ENCODE assay signal across 13 cellular contexts in genomic region chr5:100828756-100829342, GRCh38.
DNase-seq lines count a peak whose midpoint lies in the region; ATAC-seq and TF ChIP-seq lines count a peak whose summit lies in the region.
"Had no signal": no experiment of that assay in that cellular context is flagged by ENCODE, and none has a peak within 500 bp of the region (broad histone marks: within the 10 kb centered on the region; RNA-seq: fewer than 3 reads in every experiment).

No MANE protein-coding gene starts in this region.

- H3K4me3 ChIP-seq in PC-3 (ENCODE audit: low read length) = no peak overlapping the region
- H3K4me3 ChIP-seq in spleen = no peak overlapping the region
- H3K4me3 ChIP-seq in SJCRH30 = no peak overlapping the region
- H3K4me3 ChIP-seq: coronary artery had no signal

- CTCF ChIA-PET in activated CD8-positive, alpha-beta T cell treated with anti-CD3 and anti-CD28 coated beads for 36 hours (lab: Charles Lee) = interaction anchor here (1.1 to 2.2 kb wide), 4 partner anchors 9 to 72 kb away, joined by 3 to 11 read pairs (median 6); no protein-coding TSS in a partner anchor
- CTCF ChIA-PET in activated CD8-positive, alpha-beta T cell treated with anti-CD3 and anti-CD28 coated beads, Interleukin-2, amount 10 ng/mL, durations not matched to agents 7 days and 5 days (lab: Charles Lee) = interaction anchor here (0.9 to 3.9 kb wide), 4 partner anchors 8 to 72 kb away, joined by 3 to 16 read pairs (median 4); no protein-coding TSS in a partner anchor
- CTCF ChIA-PET in PC-3 (lab: Charles Lee) = no interaction called here

- H3K27me3 Mint-ChIP-seq in activated CD8-positive, alpha-beta T cell treated with anti-CD3 and anti-CD28 coated beads for 36 hours = no peaks in the 10 kb centered on the region
- H3K27me3 Mint-ChIP-seq in activated CD8-positive, alpha-beta T cell treated with anti-CD3 and anti-CD28 coated beads, Interleukin-2, amount 10 ng/mL, durations not matched to agents 7 days and 5 days (ENCODE audit: low read depth) = no peaks in the 10 kb centered on the region
- H3K27me3 Mint-ChIP-seq: activated naive CD4-positive, alpha-beta T cell treated with anti-CD3 and anti-CD28 coated beads, Interleukin-2, amount 10 ng/mL, durations not matched to agents 7 days and 5 days had no signal

- no peak for TF ChIP-seq CTCF in activated CD8-positive, alpha-beta T cell treated with anti-CD3 and anti-CD28 coated beads for 36 hours (IDR thresholded peaks at IDR 0.05)
- no peak for TF ChIP-seq CTCF in PC-3 (conservative IDR thresholded peaks at IDR 0.05; ENCODE audit: low read depth, low read length)
- no peak for TF ChIP-seq CTCF in foreskin keratinocyte (conservative IDR thresholded peaks at IDR 0.05)
- TF ChIP-seq CTCF in spleen (IDR thresholded peaks at IDR 0.05 in 8 of 11, conservative IDR thresholded peaks at IDR 0.05 in 3 of 11) = no peak

- no peak for TF ChIP-seq POLR2A in spleen (IDR thresholded peaks at IDR 0.05)

- H3K9me3 ChIP-seq in PC-3 (ENCODE audit: low read length) (no peaks in the 10 kb centered on the region), spleen (no peaks in the 10 kb centered on the region), SJCRH30 (replicated peaks) (no peaks in the 10 kb centered on the region)

- no peaks in the 10 kb centered on the region for H3K9me3 Mint-ChIP-seq in activated CD8-positive, alpha-beta T cell treated with anti-CD3 and anti-CD28 coated beads for 36 hours
- H3K9me3 Mint-ChIP-seq in activated CD8-positive, alpha-beta T cell treated with anti-CD3 and anti-CD28 coated beads, Interleukin-2, amount 10 ng/mL, durations not matched to agents 7 days and 5 days (ENCODE audit: insufficient read depth) = no peaks in the 10 kb centered on the region
- H3K9me3 Mint-ChIP-seq: activated naive CD4-positive, alpha-beta T cell treated with anti-CD3 and anti-CD28 coated beads, Interleukin-2, amount 10 ng/mL, durations not matched to agents 7 days and 5 days had no signal

- no TSS peak for BruUV-seq in PC-3 (replicated peaks; lab: Mats Ljungman, UMichigan)

- intact Hi-C loops in activated CD8-positive, alpha-beta T cell treated with anti-CD3 and anti-CD28 coated beads for 36 hours (cut with micrococcal nuclease) = no loop called here
- intact Hi-C loops in PC-3 (cut with micrococcal nuclease) = loop anchor here (5.0 kb wide), 1 partner anchor 73 kb away; the partner anchor contains the start of gene ST8SIA4
- intact Hi-C loops in spleen (cut with DNase I; ENCODE audit: low total_unique reads) = no loop called here

- H3K36me3 ChIP-seq in PC-3 (ENCODE audit: low read depth, low read length) (no peaks in the 10 kb centered on the region), spleen (peaks cover 0 to 7% (median 0%) of the 10 kb centered on the region in 6 donors), SJCRH30 (no peaks in the 10 kb centered on the region)

- peak overlapping the region; percentile 62 for H2AFZ ChIP-seq in PC-3 (ENCODE audit: low read length)

- DNase-seq in activated CD8-positive, alpha-beta T cell treated with anti-CD3 and anti-CD28 coated beads for 36 hours = no peak
- DNase-seq in activated CD8-positive, alpha-beta T cell treated with anti-CD3 and anti-CD28 coated beads, Interleukin-2, amount 10 ng/mL, durations not matched to agents 7 days and 5 days = no peak
- DNase-seq in PC-3 (no peak), foreskin keratinocyte (peak in 1 of 2 donors; percentile 4), spleen (no peak), SIG-M5 (lab: John Stamatoyannopoulos, UW) (no peak), SJCRH30 (no peak)
- DNase-seq: activated CD4-positive, alpha-beta T cell treated with anti-CD3 and anti-CD28 coated beads for 4 hours; activated naive CD4-positive, alpha-beta T cell treated with anti-CD3 and anti-CD28 coated beads, Interleukin-2, amount 10 ng/mL, durations not matched to agents 7 days and 5 days; NCI-H524 treated with DMSO at 0.1 percent for 48 hours had no signal

- peak overlapping the region; percentile 83 for H3K27ac Mint-ChIP-seq in activated CD8-positive, alpha-beta T cell treated with anti-CD3 and anti-CD28 coated beads for 36 hours
- H3K27ac Mint-ChIP-seq in activated CD8-positive, alpha-beta T cell treated with anti-CD3 and anti-CD28 coated beads, Interleukin-2, amount 10 ng/mL, durations not matched to agents 7 days and 5 days = no peak overlapping the region
- H3K27ac Mint-ChIP-seq: activated naive CD4-positive, alpha-beta T cell treated with anti-CD3 and anti-CD28 coated beads, Interleukin-2, amount 10 ng/mL, durations not matched to agents 7 days and 5 days had no signal

- H3K36me3 Mint-ChIP-seq in activated CD8-positive, alpha-beta T cell treated with anti-CD3 and anti-CD28 coated beads for 36 hours (ENCODE audit: low read depth) = peaks cover 15% of the 10 kb centered on the region
- H3K36me3 Mint-ChIP-seq in activated CD8-positive, alpha-beta T cell treated with anti-CD3 and anti-CD28 coated beads, Interleukin-2, amount 10 ng/mL, durations not matched to agents 7 days and 5 days (ENCODE audit: low read depth) = peaks cover 33% of the 10 kb centered on the region

- peaks cover 47% of the 10 kb centered on the region for H3K4me1 Mint-ChIP-seq in activated CD8-positive, alpha-beta T cell treated with anti-CD3 and anti-CD28 coated beads for 36 hours (ENCODE audit: low read depth)
- peaks cover 19% of the 10 kb centered on the region for H3K4me1 Mint-ChIP-seq in activated CD8-positive, alpha-beta T cell treated with anti-CD3 and anti-CD28 coated beads, Interleukin-2, amount 10 ng/mL, durations not matched to agents 7 days and 5 days (ENCODE audit: low read depth)

- peak overlapping the region; percentile 58; the same call in 1 of the 2 replicates for H3K4me2 ChIP-seq in PC-3 (ENCODE audit: low read length)

- H3K4me1 ChIP-seq in PC-3 (ENCODE audit: insufficient read depth, low read length) = peaks cover 25% of the 10 kb centered on the region
- peaks cover 43% of the 10 kb centered on the region for H3K4me1 ChIP-seq in foreskin keratinocyte
- H3K4me1 ChIP-seq in spleen = peaks cover 11 to 54% (median 31%) of the 10 kb centered on the region in 6 donors
- H3K4me1 ChIP-seq in SJCRH30 = peaks cover 16% of the 10 kb centered on the region

- no peaks in the 10 kb centered on the region for H3F3A ChIP-seq in PC-3 (ENCODE audit: low read length, unreplicated experiment)

- 80 to 92% (median 89%) methylated on average over 10 of the region's 10 CpGs for WGBS in spleen, 5 donors

- H3K4me3 Mint-ChIP-seq in activated CD8-positive, alpha-beta T cell treated with anti-CD3 and anti-CD28 coated beads for 36 hours = no peak overlapping the region
- H3K4me3 Mint-ChIP-seq in activated CD8-positive, alpha-beta T cell treated with anti-CD3 and anti-CD28 coated beads, Interleukin-2, amount 10 ng/mL, durations not matched to agents 7 days and 5 days = no peak overlapping the region
- H3K4me3 Mint-ChIP-seq: activated naive CD4-positive, alpha-beta T cell treated with anti-CD3 and anti-CD28 coated beads, Interleukin-2, amount 10 ng/mL, durations not matched to agents 7 days and 5 days had no signal

- no peak overlapping the region for H3K9ac ChIP-seq in PC-3 (ENCODE audit: low read length)

- H3K27me3 ChIP-seq in PC-3 (ENCODE audit: low read length) (no peaks in the 10 kb centered on the region), foreskin keratinocyte (no peaks in the 10 kb centered on the region), spleen (replicated peaks in 1 of 7) (no peaks in the 10 kb centered on the region), SJCRH30 (no peaks in the 10 kb centered on the region)

- peak overlapping the region; percentile 61 for H3K27ac ChIP-seq in PC-3 (ENCODE audit: low read length)
- peak overlapping the region; percentile 19 for H3K27ac ChIP-seq in foreskin keratinocyte
- H3K27ac ChIP-seq in spleen = peak overlapping the region; percentile 19 to 77 (median 58)
- no peak overlapping the region for H3K27ac ChIP-seq in SJCRH30
- H3K27ac ChIP-seq: HL-60 had no signal

- H3K9me2 ChIP-seq in PC-3 (replicated peaks; ENCODE audit: low read length) = no peaks in the 10 kb centered on the region

- H4K20me1 ChIP-seq in PC-3 (ENCODE audit: low read length) = no peaks in the 10 kb centered on the region

- POLR2A ChIA-PET in activated CD8-positive, alpha-beta T cell treated with anti-CD3 and anti-CD28 coated beads for 36 hours (lab: Charles Lee) = interaction anchor here (1.1 to 1.8 kb wide), 2 partner anchors 72 to 75 kb away, joined by 4 to 8 read pairs; partner anchors contain the start of gene ST8SIA4
- POLR2A ChIA-PET in activated CD8-positive, alpha-beta T cell treated with anti-CD3 and anti-CD28 coated beads, Interleukin-2, amount 10 ng/mL, durations not matched to agents 7 days and 5 days (lab: Charles Lee) = interaction anchor here (1.1 kb wide), 1 partner anchor 72 kb away, joined by 6 read pairs; no protein-coding TSS in a partner anchor
- POLR2A ChIA-PET in PC-3 (lab: Charles Lee; ENCODE audit: unreplicated experiment) = no interaction called here

- ATAC-seq in activated CD8-positive, alpha-beta T cell treated with anti-CD3 and anti-CD28 coated beads for 36 hours = no peak
- ATAC-seq in activated CD8-positive, alpha-beta T cell treated with anti-CD3 and anti-CD28 coated beads, Interleukin-2, amount 10 ng/mL, durations not matched to agents 7 days and 5 days = no peak
- ATAC-seq in PC-3 (no peak), foreskin keratinocyte (no peak), HG02884 (IDR thresholded peaks at IDR 0.05; ENCODE audit: unreplicated experiment) (no peak)

- no peaks in the 10 kb centered on the region for H3K79me2 ChIP-seq in PC-3 (ENCODE audit: low read length)
